8 cellular contexts compared by ENCODE assay signal in genomic region chr1:19704247-19705113, GRCh38. TPM values are rescaled to one million over a fixed set of nuclear protein-coding genes. Genes with fewer than 3 reads are reported as not detected.
DNase-seq lines count a peak whose midpoint lies in the region; TF ChIP-seq lines count a peak whose summit lies in the region.

No MANE protein-coding gene starts in this region.

- H3K4me3 ChIP-seq in WERI-Rb-1 (ENCODE audit: low read depth, low read length) = peak overlapping the region; percentile 15; the same call in 1 of the 2 replicates

- H3K36me3 ChIP-seq in WERI-Rb-1 = no peaks in the 10 kb centered on the region

- peak; percentile 92 for TF ChIP-seq CTCF in WERI-Rb-1 (IDR thresholded peaks at IDR 0.05; ENCODE audit: low read depth, low read length)

- no peaks in the 10 kb centered on the region for H3K27me3 ChIP-seq in WERI-Rb-1 (ENCODE audit: insufficient read depth, low read depth, severe bottlenecking)

- H3K27ac ChIP-seq in WERI-Rb-1 (no peak overlapping the region), caudate nucleus (ENCODE audit: low read depth, low read length) (peak overlapping the region; percentile 70)

- H3K9me3 ChIP-seq in WERI-Rb-1 (ENCODE audit: severe bottlenecking) = no peaks in the 10 kb centered on the region

- DNase-seq in NCI-H2107 (lab: John Stamatoyannopoulos, UW) (peak; percentile 11), NCI-H2107 treated with DMSO at 0.1 percent for 48 hours (lab: John Stamatoyannopoulos, UW; ENCODE audit: unreplicated experiment) (no peak), NAMALWA (ENCODE audit: low spot score) (peak; percentile 55), WERI-Rb-1 (peak; percentile 81), caudate nucleus (lab: John Stamatoyannopoulos, UW) (peak in 56 of 61 donors; percentile 25 to 87 (median 59)), iris pigment epithelial cell (ENCODE audit: low read depth) (peak; percentile 72), mesenteric fat pad (ENCODE audit: low spot score) (no peak)
- peak; percentile 15 to 45 for DNase-seq in stimulated activated CD4-positive, alpha-beta T cell treated with anti-CD3 and anti-CD28 coated beads, Interleukin-15, amount 100 ng/mL, for 48 hours (ENCODE audit: low read depth in 2 of 2)

RNA-seq across cellular contexts. Expression of gene HTR6, which starts 39.8 kb away (rescaled TPM):
- total RNA-seq in mesenteric fat pad = not detected

Comparison
In these comparisons a context has a peak if more than half of its experiments do, and no peak if none do; other contexts are left out.
1. DNase-seq: peak in NCI-H2107 (single experiment), NAMALWA (single experiment), WERI-Rb-1 (single experiment), caudate nucleus (56 of 61), iris pigment epithelial cell (single experiment) and stimulated activated CD4-positive, alpha-beta T cell treated with anti-CD3 and anti-CD28 coated beads, Interleukin-15, amount 100 ng/mL, for 48 hours (2 of 2); none in NCI-H2107 treated with DMSO at 0.1 percent for 48 hours (single experiment) and mesenteric fat pad (single experiment).